ENCODE assay signal across 16 cellular contexts in the genomic region with DNA sequence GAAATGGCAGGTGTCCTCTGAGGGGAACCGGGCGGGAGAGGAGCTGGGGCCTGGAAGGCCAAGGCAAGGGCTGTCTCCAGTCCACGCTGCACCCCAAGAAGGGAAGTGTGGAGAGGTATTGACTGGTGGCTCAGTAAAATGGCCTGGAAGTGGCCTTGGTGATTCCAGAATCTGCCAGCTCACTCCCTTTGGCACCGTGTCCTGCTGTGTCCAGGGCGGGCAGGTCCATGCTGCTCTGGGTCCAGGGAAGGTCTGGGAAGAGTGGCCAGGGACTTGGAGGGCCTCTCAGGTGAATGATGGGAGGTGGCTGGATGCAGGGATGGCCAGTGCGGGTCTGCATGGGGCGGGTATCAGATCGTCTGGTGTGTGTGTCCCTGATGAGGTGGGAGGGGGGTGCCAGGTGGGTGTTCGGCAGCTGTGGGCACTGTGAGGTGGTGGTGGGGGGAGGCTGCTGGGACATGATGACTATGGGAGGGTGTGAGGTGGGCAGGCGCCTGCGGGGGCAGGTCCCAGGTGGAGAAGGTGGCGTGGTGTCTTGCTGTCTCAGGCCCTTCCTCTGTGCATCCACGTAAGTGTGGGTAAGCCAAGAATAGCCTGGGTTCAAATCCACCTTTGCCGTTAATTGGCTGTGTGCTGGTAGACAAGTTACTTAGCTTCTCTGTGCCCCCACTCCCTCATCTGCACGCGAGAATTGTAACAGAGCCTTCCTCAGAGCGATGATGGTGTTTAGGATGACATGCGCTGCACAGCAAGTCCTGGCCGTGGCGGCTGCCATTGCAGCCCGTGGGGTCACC. TPM values are rescaled to one million over a fixed set of nuclear protein-coding genes. Genes with fewer than 3 reads are reported as not detected.
DNase-seq lines count a peak whose midpoint lies in the region; ATAC-seq and TF ChIP-seq lines count a peak whose summit lies in the region.
"Had no signal": no experiment of that assay in that cellular context is flagged by ENCODE, and none has a peak within 500 bp of the region (broad histone marks: within the 10 kb centered on the region; RNA-seq: fewer than 3 reads in every experiment).

No MANE protein-coding gene starts in this region.

- no peaks in the 10 kb centered on the region for H3K9me3 Mint-ChIP-seq in brain
- H3K9me3 Mint-ChIP-seq: stimulated activated effector memory CD8-positive, alpha-beta T cell treated with anti-CD3 and anti-CD28 coated beads, Interleukin-12 subunit alpha, Interleukin-12 subunit beta, amount 100 ng/mL, for 72 hours had no signal

- H3K4me1 ChIP-seq in right cardiac atrium (ENCODE audit: control insufficient read depth, insufficient read depth, low read length) (peaks cover 4% of the 10 kb centered on the region), aorta (ENCODE audit: control insufficient read depth in 1 of 2, insufficient read depth in 2 of 2, low read length in 2 of 2) (no peaks in the 10 kb centered on the region)

- DNase-seq in right cardiac atrium (peak; percentile 8 to 55 (median 28)), Right ventricle myocardium superior (no peak), mesenteric fat pad (ENCODE audit: low spot score) (peak; percentile 86), aorta (peak; percentile 34 to 72), 8988T (no peak), omental fat pad (ENCODE audit: low spot score) (no peak)
- DNase-seq: DND-41, foreskin fibroblast, Kasumi-1, NCI-H1048, NCI-H510A treated with DMSO at 0.1 percent for 48 hours, T1000 had no signal

- H3K4me1 Mint-ChIP-seq in brain: peaks cover 63% of the 10 kb centered on the region

- TF ChIP-seq CTCF in brain (conservative IDR thresholded peaks at IDR 0.05) (no peak), omental fat pad (IDR thresholded peaks at IDR 0.05) (no peak)

- H3K36me3 ChIP-seq in aorta (ENCODE audit: control insufficient read depth in 1 of 2, insufficient read depth in 2 of 2, low read length in 1 of 2): no peaks in the 10 kb centered on the region
- H3K36me3 ChIP-seq: cardiac muscle cell, pancreas had no signal

- H3K9me3 ChIP-seq in right cardiac atrium (ENCODE audit: control insufficient read depth, low read length): no peaks in the 10 kb centered on the region
- no peaks in the 10 kb centered on the region for H3K9me3 ChIP-seq in aorta (ENCODE audit: control insufficient read depth, low read length)
- H3K9me3 ChIP-seq: pancreas had no signal

- H3K27me3 ChIP-seq in right cardiac atrium (ENCODE audit: control insufficient read depth, insufficient read depth) (no peaks in the 10 kb centered on the region), aorta (ENCODE audit: control insufficient read depth in 1 of 2, insufficient read depth in 2 of 2, low read length in 1 of 2) (no peaks in the 10 kb centered on the region)
- H3K27me3 ChIP-seq: cardiac muscle cell, pancreas had no signal

- peaks cover 20% of the 10 kb centered on the region for H3K36me3 Mint-ChIP-seq in brain
- H3K36me3 Mint-ChIP-seq: stimulated activated effector memory CD8-positive, alpha-beta T cell treated with anti-CD3 and anti-CD28 coated beads, Interleukin-12 subunit alpha, Interleukin-12 subunit beta, amount 100 ng/mL, for 72 hours had no signal

- H3K27ac Mint-ChIP-seq in brain: peak overlapping the region in 3 of 5 experiments; percentile 48 to 84 (median 62)
- H3K27ac Mint-ChIP-seq: stimulated activated effector memory CD8-positive, alpha-beta T cell treated with anti-CD3 and anti-CD28 coated beads, Interleukin-12 subunit alpha, Interleukin-12 subunit beta, amount 100 ng/mL, for 72 hours had no signal

- no peaks in the 10 kb centered on the region for H3K27me3 Mint-ChIP-seq in brain

- no peak overlapping the region for H3K4me3 Mint-ChIP-seq in brain
- H3K4me3 Mint-ChIP-seq: stimulated activated effector memory CD8-positive, alpha-beta T cell treated with anti-CD3 and anti-CD28 coated beads, Interleukin-12 subunit alpha, Interleukin-12 subunit beta, amount 100 ng/mL, for 72 hours had no signal

- intact Hi-C loops in right cardiac atrium (cut with DNase I): no loop called here
- intact Hi-C loops in Right ventricle myocardium superior (cut with DNase I): no loop called here
- intact Hi-C loops in aorta (cut with DNase I): no loop called here

- ATAC-seq in right cardiac atrium (no peak), Right ventricle myocardium superior (ENCODE audit: poor library complexity) (no peak), aorta (ENCODE audit: low FRiP score) (no peak), omental fat pad (ENCODE audit: low FRiP score) (no peak)

- 92% methylated on average over 21 of the region's 21 CpGs for WGBS in right cardiac atrium
- WGBS in aorta, 2 donors: 90 to 92% methylated on average over 21 of the region's 21 CpGs

- H3K4me3 ChIP-seq in right cardiac atrium (ENCODE audit: low read length) (no peak overlapping the region), aorta (ENCODE audit: low read length in 2 of 2) (no peak overlapping the region)
- H3K4me3 ChIP-seq: cardiac muscle cell, pancreas had no signal

- no peak overlapping the region for H3K27ac ChIP-seq in right cardiac atrium (ENCODE audit: low read length)
- H3K27ac ChIP-seq in aorta (ENCODE audit: low read depth in 1 of 2, low read length in 2 of 2): no peak overlapping the region
- H3K27ac ChIP-seq: cardiac muscle cell, pancreas had no signal

RNA-seq across cellular contexts. Expression of a gene that starts 17.7 kb away (rescaled TPM):
- total RNA-seq in right cardiac atrium (10 to 100 TPM; 11.6 to 18.2 (median 14.6) TPM), Right ventricle myocardium superior (15.8 TPM), mesenteric fat pad (26.3 TPM), aorta (10 to 100 TPM; 23.9 to 40.4 TPM), omental fat pad (10 to 100 TPM; 11.3 to 27.6 (median 14.6) TPM)
- polyA plus RNA-seq in right cardiac atrium (20.8 TPM), brain (ENCODE audit: insufficient read depth, low read depth, low replicate concordance) (59.4 TPM), aorta (10 to 100 TPM; 10.3 to 28.2 TPM)

Comparison
In these comparisons a context has a peak if more than half of its experiments do, and no peak if none do; other contexts are left out.
1. DNase-seq: peak in right cardiac atrium (3 of 3), mesenteric fat pad (single experiment) and aorta (2 of 2); none in Right ventricle myocardium superior (single experiment), 8988T (single experiment) and omental fat pad (single experiment).